Comparison of ENCODE assay signal across 13 cellular contexts in the genomic region with DNA sequence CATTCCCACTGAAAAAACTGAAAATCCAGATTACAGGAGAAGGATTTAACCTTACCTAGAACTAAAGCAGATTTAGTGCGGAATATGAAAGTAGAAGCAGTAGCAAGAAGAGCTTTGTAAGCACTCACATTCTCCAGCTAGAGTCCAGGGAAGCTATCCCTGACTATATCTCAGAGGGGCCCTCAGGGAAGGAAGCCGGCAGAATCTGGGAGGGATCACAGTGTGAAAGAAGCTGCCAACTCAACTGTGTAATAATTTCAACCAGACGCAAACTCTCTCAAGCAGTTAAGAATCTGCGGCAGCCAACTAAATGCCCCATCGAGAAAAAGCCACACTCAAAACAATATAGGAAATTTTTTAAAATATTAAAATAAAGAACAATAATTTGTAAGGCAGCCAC.
DNase-seq lines count a peak whose midpoint lies in the region; ATAC-seq and TF ChIP-seq lines count a peak whose summit lies in the region.
"Had no signal": no experiment of that assay in that cellular context is flagged by ENCODE, and none has a peak within 500 bp of the region (broad histone marks: within the 10 kb centered on the region; RNA-seq: fewer than 3 reads in every experiment).

No MANE protein-coding gene starts in this region.

- ATAC-seq in left lung, result peak; percentile 21
- no peak for ATAC-seq in GM18870 (IDR thresholded peaks at IDR 0.05; ENCODE audit: unreplicated experiment)
- no peak for ATAC-seq in HG03571 (IDR thresholded peaks at IDR 0.05; ENCODE audit: unreplicated experiment)

- in situ Hi-C loops in astrocyte of the spinal cord (cut with HindIII; ENCODE audit: low sequenced_read_pairs), result no loop called here

- intact Hi-C loops in left lung (cut with DNase I) (no loop called here), sigmoid colon (cut with DNase I) (no loop called here)

- no peaks in the 10 kb centered on the region for H3K27me3 ChIP-seq in left lung
- H3K27me3 ChIP-seq in sigmoid colon, result no peaks in the 10 kb centered on the region
- H3K27me3 ChIP-seq in effector memory CD4-positive, alpha-beta T cell (replicated peaks; ENCODE audit: control insufficient read depth, insufficient read depth, low read length, poor library complexity, severe bottlenecking), result no peaks in the 10 kb centered on the region

- no peaks in the 10 kb centered on the region for H3K36me3 ChIP-seq in left lung
- no peaks in the 10 kb centered on the region for H3K36me3 ChIP-seq in sigmoid colon
- H3K36me3 ChIP-seq in effector memory CD4-positive, alpha-beta T cell (ENCODE audit: control insufficient read depth, insufficient read depth, low read length), result no peaks in the 10 kb centered on the region

- no peak overlapping the region for H3K4me3 ChIP-seq in astrocyte of the spinal cord (ENCODE audit: low read depth, low read length)
- no peak overlapping the region for H3K4me3 ChIP-seq in left lung
- peak overlapping the region in 2 of 4 donors; percentile 17 to 22 for H3K4me3 ChIP-seq in sigmoid colon
- H3K4me3 ChIP-seq in effector memory CD4-positive, alpha-beta T cell (ENCODE audit: insufficient read depth, low read depth, low read length, poor library complexity, severe bottlenecking), result no peak overlapping the region

- no peaks in the 10 kb centered on the region for H3K4me1 ChIP-seq in left lung
- H3K4me1 ChIP-seq in sigmoid colon, result peaks cover 0 to 16% (median 8%) of the 10 kb centered on the region in 4 donors
- no peaks in the 10 kb centered on the region for H3K4me1 ChIP-seq in effector memory CD4-positive, alpha-beta T cell (ENCODE audit: control insufficient read depth, insufficient read depth, low read length, poor library complexity, severe bottlenecking)

- TF ChIP-seq EP300 in sigmoid colon (IDR thresholded peaks at IDR 0.05), result no peak

- no peak for TF ChIP-seq POLR2A in sigmoid colon (IDR thresholded peaks at IDR 0.05)

- no peaks in the 10 kb centered on the region for H3K9me3 ChIP-seq in left lung
- H3K9me3 ChIP-seq in sigmoid colon, result no peaks in the 10 kb centered on the region
- no peaks in the 10 kb centered on the region for H3K9me3 ChIP-seq in effector memory CD4-positive, alpha-beta T cell (ENCODE audit: control insufficient read depth, low read length)

- TF ChIP-seq CTCF in astrocyte of the spinal cord (IDR thresholded peaks at IDR 0.05; ENCODE audit: low read depth, low read length) (no peak), left lung (IDR thresholded peaks at IDR 0.05) (no peak), sigmoid colon (IDR thresholded peaks at IDR 0.05) (no peak)

- WGBS in sigmoid colon, 2 donors, result 78 to 94% methylated on average over 5 of the region's 5 CpGs

- H3K27ac ChIP-seq in left lung (no peak overlapping the region), sigmoid colon (peak overlapping the region in 3 of 4 donors; percentile 49 to 74 (median 54))
- H3K27ac ChIP-seq in effector memory CD4-positive, alpha-beta T cell (ENCODE audit: insufficient read depth, low read length, poor library complexity, severe bottlenecking), result no peak overlapping the region

- peak; percentile 37 for DNase-seq in ELF-1 (ENCODE audit: low read depth, low spot score)
- DNase-seq in astrocyte of the spinal cord (ENCODE audit: low read depth, low spot score), result peak; percentile 64
- no peak for DNase-seq in left lung
- peak; percentile 71 for DNase-seq in sigmoid colon
- DNase-seq in effector memory CD4-positive, alpha-beta T cell, result no peak
- DNase-seq in NCI-H1694 treated with DMSO at 0.1 percent for 48 hours (lab: John Stamatoyannopoulos, UW), result no peak
- DNase-seq: activated CD4-positive, CD25-positive, alpha-beta regulatory T cell treated with anti-CD3 and anti-CD28 coated beads, Interleukin-2, amount 50 U/mL, for 72 hours; CD4-positive, CD25-positive, alpha-beta regulatory T cell; H7; left colon; stimulated activated CD4-positive, alpha-beta T cell treated with anti-CD3 and anti-CD28 coated beads, Interleukin-2, amount 100 ng/mL, for 24 hours had no signal

Comparison
In these comparisons a context has a peak if more than half of its experiments do, and no peak if none do; other contexts are left out.
1. DNase-seq: peak in ELF-1 (single experiment), astrocyte of the spinal cord (single experiment) and sigmoid colon (single experiment); none in left lung (0 of 2), effector memory CD4-positive, alpha-beta T cell (0 of 3) and NCI-H1694 treated with DMSO at 0.1 percent for 48 hours (single experiment).
2. H3K27ac ChIP-seq: peak in sigmoid colon (3 of 4); none in left lung (0 of 2) and effector memory CD4-positive, alpha-beta T cell (single experiment).